Comparison of ENCODE assay signal across 15 cellular contexts in genomic region chr1:945910-946565, GRCh38. TPM values are rescaled to one million over a fixed set of nuclear protein-coding genes. Genes with fewer than 3 reads are reported as not detected.
DNase-seq lines count a peak whose midpoint lies in the region; TF ChIP-seq lines count a peak whose summit lies in the region.
"Had no signal": no experiment of that assay in that cellular context is flagged by ENCODE, and none has a peak within 500 bp of the region (broad histone marks: within the 10 kb centered on the region; RNA-seq: fewer than 3 reads in every experiment).

No MANE protein-coding gene starts in this region.

- peak overlapping the region; percentile 25 for H3K27ac ChIP-seq in RWPE1
- H3K27ac ChIP-seq: GM23248 had no signal

- H3K4me1 Mint-ChIP-seq in activated naive CD4-positive, alpha-beta T cell treated with anti-CD3 and anti-CD28 coated beads, Interleukin-2, amount 10 ng/mL, durations not matched to agents 7 days and 5 days, result peaks cover 3% of the 10 kb centered on the region
- H3K4me1 Mint-ChIP-seq in nephron (peaks cover 24% of the 10 kb centered on the region), mesothelial cell of epicardium (peaks cover 30% of the 10 kb centered on the region)

- H3K36me3 Mint-ChIP-seq in activated naive CD4-positive, alpha-beta T cell treated with anti-CD3 and anti-CD28 coated beads, Interleukin-2, amount 10 ng/mL, durations not matched to agents 7 days and 5 days, result peaks cover 33% of the 10 kb centered on the region
- peaks cover 49% of the 10 kb centered on the region for H3K36me3 Mint-ChIP-seq in nephron (ENCODE audit: low read depth)
- peaks cover 31% of the 10 kb centered on the region for H3K36me3 Mint-ChIP-seq in mesothelial cell of epicardium

- H3K9me3 Mint-ChIP-seq in activated naive CD4-positive, alpha-beta T cell treated with anti-CD3 and anti-CD28 coated beads, Interleukin-2, amount 10 ng/mL, durations not matched to agents 7 days and 5 days, result no peaks in the 10 kb centered on the region
- no peaks in the 10 kb centered on the region for H3K9me3 Mint-ChIP-seq in nephron
- no peaks in the 10 kb centered on the region for H3K9me3 Mint-ChIP-seq in mesothelial cell of epicardium

- DNase-seq in activated naive CD4-positive, alpha-beta T cell treated with anti-CD3 and anti-CD28 coated beads, Interleukin-2, amount 10 ng/mL, durations not matched to agents 7 days and 5 days, result no peak
- DNase-seq in activated naive CD4-positive, alpha-beta T cell treated with Interleukin-2 at 50 U/mL for 16 hours, result no peak
- no peak for DNase-seq in RWPE1 (ENCODE audit: low spot score)
- no peak for DNase-seq in GM03348 (ENCODE audit: low spot score)
- DNase-seq in mesothelial cell of epicardium (ENCODE audit: low spot score in 2 of 2, unreplicated experiment in 2 of 2), result no peak
- DNase-seq: Calu3; DMS79 treated with DMSO at 0.1 percent for 48 hours; GM23248; NCI-H1092; NCI-H2107; NCI-H345; NK-92 treated with Interleukin-12 subunit alpha and Interleukin-12 subunit beta, amount 100 ng/mL, for 24 hours had no signal

- TF ChIP-seq CTCF in RWPE1 (conservative IDR thresholded peaks at IDR 0.05; ENCODE audit: low read depth) (no peak), nephron (IDR thresholded peaks at IDR 0.05; ENCODE audit: unreplicated experiment in 3 of 3) (no peak), mesothelial cell of epicardium (IDR thresholded peaks at IDR 0.05; ENCODE audit: unreplicated experiment) (no peak)

- CTCF ChIA-PET in activated naive CD4-positive, alpha-beta T cell treated with anti-CD3 and anti-CD28 coated beads, Interleukin-2, amount 10 ng/mL, durations not matched to agents 7 days and 5 days (lab: Charles Lee), result interaction anchor here (0.6 to 0.7 kb wide), 2 partner anchors 17 to 1100 kb away, joined by 3 read pairs; no protein-coding TSS in a partner anchor
- CTCF ChIA-PET in RWPE1 (lab: Yijun Ruan, JAX), result no interaction called here

- H3K4me3 Mint-ChIP-seq in activated naive CD4-positive, alpha-beta T cell treated with anti-CD3 and anti-CD28 coated beads, Interleukin-2, amount 10 ng/mL, durations not matched to agents 7 days and 5 days, result no peak overlapping the region
- H3K4me3 Mint-ChIP-seq in nephron, result no peak overlapping the region
- H3K4me3 Mint-ChIP-seq in mesothelial cell of epicardium, result no peak overlapping the region
- H3K4me3 Mint-ChIP-seq: CD14-positive monocyte had no signal

- POLR2A ChIA-PET in RWPE1 (lab: Yijun Ruan, JAX; ENCODE audit: low non-redundant PET), result no interaction called here

- H3K27ac Mint-ChIP-seq in activated naive CD4-positive, alpha-beta T cell treated with anti-CD3 and anti-CD28 coated beads, Interleukin-2, amount 10 ng/mL, durations not matched to agents 7 days and 5 days, result peak overlapping the region; percentile 3
- peak overlapping the region; percentile 74 to 97 (median 93) for H3K27ac Mint-ChIP-seq in nephron
- H3K27ac Mint-ChIP-seq in mesothelial cell of epicardium, result no peak overlapping the region
- H3K27ac Mint-ChIP-seq: CD14-positive monocyte had no signal

- peaks cover 44% of the 10 kb centered on the region for H3K27me3 Mint-ChIP-seq in activated naive CD4-positive, alpha-beta T cell treated with anti-CD3 and anti-CD28 coated beads, Interleukin-2, amount 10 ng/mL, durations not matched to agents 7 days and 5 days
- H3K27me3 Mint-ChIP-seq in nephron (ENCODE audit: low read depth) (peaks cover 3% of the 10 kb centered on the region), mesothelial cell of epicardium (ENCODE audit: low read depth) (no peaks in the 10 kb centered on the region)

RNA-seq across cellular contexts. Expression of gene NOC2L, which starts 13.0 kb away (rescaled TPM):
- 69.3 to 73.1 TPM (median 69.8 TPM) in 3 replicates for total RNA-seq in mesothelial cell of epicardium

RNA-seq across cellular contexts. Expression of gene KLHL17, which starts 14.3 kb away (rescaled TPM):
- total RNA-seq in mesothelial cell of epicardium, result 44.7 to 49.8 TPM (median 47.0 TPM) in 3 replicates

RNA-seq across cellular contexts. Expression of gene PLEKHN1, which starts 20.2 kb away (rescaled TPM):
- total RNA-seq in mesothelial cell of epicardium, result 33.6 to 36.0 TPM (median 34.4 TPM) in 3 replicates

RNA-seq across cellular contexts. Expression of gene SAMD11, which starts 22.3 kb away (rescaled TPM):
- total RNA-seq in mesothelial cell of epicardium, result 303 to 325 TPM (median 313 TPM) in 3 replicates

RNA-seq across cellular contexts. Expression of gene PERM1, which starts 35.9 kb away (rescaled TPM):
- 1.6 to 2.8 TPM (median 2.7 TPM) in 3 replicates for total RNA-seq in mesothelial cell of epicardium
- total RNA-seq: A172, Calu3, GM23248 had no signal
